ENCODE assay signal across 8 cellular contexts in genomic region chr15:100601158-100601557, GRCh38. TPM values are rescaled to one million over a fixed set of nuclear protein-coding genes. Genes with fewer than 3 reads are reported as not detected.
DNase-seq lines count a peak whose midpoint lies in the region; ATAC-seq and TF ChIP-seq lines count a peak whose summit lies in the region.

No MANE protein-coding gene starts in this region.

- H3K4me3 Mint-ChIP-seq in activated CD4-positive, alpha-beta T cell treated with anti-CD3 and anti-CD28 coated beads, Interleukin-2, amount 10 ng/mL, durations not matched to agents 7 days and 5 days, result no peak overlapping the region

- DNase-seq in AG09309 (ENCODE audit: low read depth) (no peak), HUDEP-2 (lab: John Stamatoyannopoulos, UW; ENCODE audit: unreplicated experiment in 76 of 76) (peak in 47 of 76 experiments; percentile 1 to 47 (median 16)), fibroblast of lung (ENCODE audit: low read depth in 2 of 2) (peak in 1 of 2 donors; percentile 19), gastrocnemius medialis (no peak), NCI-H2081 treated with DMSO at 0.1 percent for 48 hours (lab: John Stamatoyannopoulos, UW) (no peak)
- peak; percentile 64 for DNase-seq in activated CD4-positive, alpha-beta T cell treated with anti-CD3 and anti-CD28 coated beads, Interleukin-2, amount 10 ng/mL, durations not matched to agents 7 days and 5 days

- POLR2A ChIA-PET in activated CD4-positive, alpha-beta T cell treated with anti-CD3 and anti-CD28 coated beads, Interleukin-2, amount 10 ng/mL, durations not matched to agents 7 days and 5 days (lab: Charles Lee), result no interaction called here

- peak overlapping the region; percentile 75 for H3K9ac ChIP-seq in fibroblast of lung (ENCODE audit: insufficient read depth, low read length)

- H3K27ac Mint-ChIP-seq in activated CD4-positive, alpha-beta T cell treated with anti-CD3 and anti-CD28 coated beads, Interleukin-2, amount 10 ng/mL, durations not matched to agents 7 days and 5 days, result no peak overlapping the region

- H3K4me1 Mint-ChIP-seq in activated CD4-positive, alpha-beta T cell treated with anti-CD3 and anti-CD28 coated beads, Interleukin-2, amount 10 ng/mL, durations not matched to agents 7 days and 5 days, result peaks cover 64% of the 10 kb centered on the region

- H2AFZ ChIP-seq in fibroblast of lung (ENCODE audit: low read length), result peak overlapping the region; percentile 27

- no peak for TF ChIP-seq CTCF in AG09309 (IDR thresholded peaks at IDR 0.05; ENCODE audit: control insufficient read depth, insufficient read depth, low read depth, low read length, missing control alignments)
- no peak for TF ChIP-seq CTCF in fibroblast of lung (conservative IDR thresholded peaks at IDR 0.05 in 1 of 2, IDR thresholded peaks at IDR 0.05 in 1 of 2; ENCODE audit: low read depth in 1 of 2, low read length in 2 of 2)
- TF ChIP-seq CTCF in gastrocnemius medialis (IDR thresholded peaks at IDR 0.05 in 4 of 5, conservative IDR thresholded peaks at IDR 0.05 in 1 of 5), result no peak

- ATAC-seq in gastrocnemius medialis (no peak), HG02870 (IDR thresholded peaks at IDR 0.05; ENCODE audit: unreplicated experiment) (no peak), GM18502 (IDR thresholded peaks at IDR 0.05; ENCODE audit: poor library complexity, unreplicated experiment) (no peak)

- peaks cover 43% of the 10 kb centered on the region for H3K36me3 Mint-ChIP-seq in activated CD4-positive, alpha-beta T cell treated with anti-CD3 and anti-CD28 coated beads, Interleukin-2, amount 10 ng/mL, durations not matched to agents 7 days and 5 days (ENCODE audit: low read depth)

- no peaks in the 10 kb centered on the region for H3K27me3 ChIP-seq in fibroblast of lung (ENCODE audit: control insufficient read depth, insufficient read depth, low read length)
- H3K27me3 ChIP-seq in gastrocnemius medialis, result no peaks in the 10 kb centered on the region

- peaks cover 54% of the 10 kb centered on the region for H3K79me2 ChIP-seq in fibroblast of lung (ENCODE audit: control insufficient read depth, insufficient read depth, low read length)

- H3K9me3 Mint-ChIP-seq in activated CD4-positive, alpha-beta T cell treated with anti-CD3 and anti-CD28 coated beads, Interleukin-2, amount 10 ng/mL, durations not matched to agents 7 days and 5 days, result no peaks in the 10 kb centered on the region

- TF ChIP-seq POLR2A in gastrocnemius medialis (IDR thresholded peaks at IDR 0.05), result no peak

- H3K9me3 ChIP-seq in fibroblast of lung (ENCODE audit: control insufficient read depth, insufficient read depth, low read depth, low read length) (no peaks in the 10 kb centered on the region), gastrocnemius medialis (no peaks in the 10 kb centered on the region)

- peak overlapping the region; percentile 61 for H3K4me2 ChIP-seq in fibroblast of lung (ENCODE audit: extremely low read depth, insufficient read depth, low read length)

- H3K36me3 ChIP-seq in fibroblast of lung (ENCODE audit: control insufficient read depth, insufficient read depth, low read length) (no peaks in the 10 kb centered on the region), gastrocnemius medialis (peaks cover 0 to 4% of the 10 kb centered on the region in 2 donors)

- in situ Hi-C loops in gastrocnemius medialis (cut with MboI; ENCODE audit: low sequenced_read_pairs in 4 of 4), result loop anchor here in 3 of 4 donors (25.0 kb wide), 2 partner anchors 661 to 664 kb away; partner anchors contain the start of gene CHSY1 (in 2 of the 3)

- H3K4me1 ChIP-seq in fibroblast of lung (ENCODE audit: control insufficient read depth, extremely low read depth, insufficient read depth, low read length) (peaks cover 3% of the 10 kb centered on the region), gastrocnemius medialis (peaks cover 32 to 44% of the 10 kb centered on the region in 2 donors)

- CTCF ChIA-PET in activated CD4-positive, alpha-beta T cell treated with anti-CD3 and anti-CD28 coated beads, Interleukin-2, amount 10 ng/mL, durations not matched to agents 7 days and 5 days (lab: Charles Lee), result interaction anchor here (4.4 kb wide), 1 partner anchor 252 kb away, joined by 17 read pairs; no protein-coding TSS in a partner anchor

- H3K27me3 Mint-ChIP-seq in activated CD4-positive, alpha-beta T cell treated with anti-CD3 and anti-CD28 coated beads, Interleukin-2, amount 10 ng/mL, durations not matched to agents 7 days and 5 days, result no peaks in the 10 kb centered on the region

- intact Hi-C loops in gastrocnemius medialis (cut with DNase I; ENCODE audit: low total_unique reads), result loop anchor here (5.0 to 10.0 kb wide), 2 partner anchors 84 to 676 kb away; no protein-coding TSS in a partner anchor

- no peaks in the 10 kb centered on the region for H4K20me1 ChIP-seq in fibroblast of lung (ENCODE audit: control insufficient read depth, extremely low read depth, insufficient read depth, low read length)

- H3K27ac ChIP-seq in fibroblast of lung (ENCODE audit: insufficient read depth, low read length), result peak overlapping the region; percentile 77
- H3K27ac ChIP-seq in gastrocnemius medialis, result peak overlapping the region; percentile 85 to 94 (median 90)

- H3K4me3 ChIP-seq in AG09309 (ENCODE audit: control insufficient read depth, low read depth, low read length) (peak overlapping the region; percentile 93), fibroblast of lung (replicated peaks in 1 of 4; ENCODE audit: control extremely low read depth in 1 of 4, insufficient read depth in 1 of 4, low read depth in 3 of 4, low read length in 4 of 4) (peak overlapping the region; percentile 76 to 98 (median 94)), gastrocnemius medialis (peak overlapping the region; percentile 82 to 98 (median 96))

RNA-seq across cellular contexts. Expression of gene LINS1, which starts 0.8 kb away (rescaled TPM):
- 10 to 100 TPM; 74.2 to 79.2 TPM for total RNA-seq in activated CD4-positive, alpha-beta T cell treated with anti-CD3 and anti-CD28 coated beads, Interleukin-2, amount 10 ng/mL, durations not matched to agents 7 days and 5 days
- 7.3 and 7.7 TPM in 2 replicates for total RNA-seq in fibroblast of lung
- polyA plus RNA-seq in fibroblast of lung, result 9.4 and 11.6 TPM in 2 replicates
- polyA plus RNA-seq in fibroblast of lung (2012), result 5.0 and 6.7 TPM in 2 replicates
- polyA minus RNA-seq in fibroblast of lung (ENCODE audit: low replicate concordance), result 7.5 and 12.8 TPM in 2 replicates
- 10 to 100 TPM in 2 of 4 donors, 1 to 10 TPM in 2; 3.2 to 11.9 (median 10.3) TPM for total RNA-seq in gastrocnemius medialis

RNA-seq across cellular contexts. Expression of gene ASB7, which starts 1.2 kb away (rescaled TPM):
- 10 to 100 TPM; 21.3 to 22.8 TPM for total RNA-seq in activated CD4-positive, alpha-beta T cell treated with anti-CD3 and anti-CD28 coated beads, Interleukin-2, amount 10 ng/mL, durations not matched to agents 7 days and 5 days
- total RNA-seq in fibroblast of lung (15.7 and 19.8 TPM in 2 replicates), gastrocnemius medialis (10 to 100 TPM in 1 of 4 donors, 1 to 10 TPM in 3; 5.1 to 10.3 (median 6.3) TPM)
- 11.4 and 12.1 TPM in 2 replicates for polyA plus RNA-seq in fibroblast of lung
- polyA plus RNA-seq in fibroblast of lung (2012), result 7.3 and 8.6 TPM in 2 replicates
- 5.0 and 7.5 TPM in 2 replicates for polyA minus RNA-seq in fibroblast of lung (ENCODE audit: low replicate concordance)

Comparison
In these comparisons a context has a peak if more than half of its experiments do, and no peak if none do; other contexts are left out.
1. DNase-seq: peak in HUDEP-2 (47 of 76) and activated CD4-positive, alpha-beta T cell treated with anti-CD3 and anti-CD28 coated beads, Interleukin-2, amount 10 ng/mL, durations not matched to agents 7 days and 5 days (single experiment); none in AG09309 (single experiment), gastrocnemius medialis (0 of 2) and NCI-H2081 treated with DMSO at 0.1 percent for 48 hours (single experiment).
2. Peak in every context shown above with its lines, with median percentiles within 50 percentile points of each other: H3K4me3 ChIP-seq.